Comparison of ENCODE assay signal across 25 cellular contexts in genomic region chr6:167420177-167420576, GRCh38.
DNase-seq lines count a peak whose midpoint lies in the region; ATAC-seq, FAIRE-seq and TF ChIP-seq lines count a peak whose summit lies in the region.
"Had no signal": no experiment of that assay in that cellular context is flagged by ENCODE, and none has a peak within 500 bp of the region (broad histone marks: within the 10 kb centered on the region; RNA-seq: fewer than 3 reads in every experiment).

No MANE protein-coding gene starts in this region.

- CTCF ChIA-PET in WTC11 (lab: Charles Lee) = interaction anchor here (1.0 to 1.2 kb wide), 2 partner anchors 12 to 44 kb away, joined by 3 read pairs; no protein-coding TSS in a partner anchor

- TF ChIP-seq CTCF in WTC11 (IDR thresholded peaks at IDR 0.05) = no peak
- no peak for TF ChIP-seq CTCF in nephron (IDR thresholded peaks at IDR 0.05; ENCODE audit: unreplicated experiment in 3 of 3)

- H3K27ac ChIP-seq in small intestine (ENCODE audit: low read depth in 1 of 2, low read length in 1 of 2) = peak overlapping the region; percentile 73 to 95
- H3K27ac ChIP-seq: BLaER1, SJSA1 had no signal

- peaks cover 4% of the 10 kb centered on the region; the same call in 1 of the 2 replicates for H3K36me3 Mint-ChIP-seq in WTC11
- H3K36me3 Mint-ChIP-seq in nephron (ENCODE audit: low read depth) = no peaks in the 10 kb centered on the region
- H3K36me3 Mint-ChIP-seq: CD4-positive, CD25-positive, alpha-beta regulatory T cell had no signal

- no peak overlapping the region for H3K4me3 ChIP-seq in H7 (ENCODE audit: insufficient read depth, low read depth, low read length)
- no peak overlapping the region for H3K4me3 ChIP-seq in small intestine (ENCODE audit: low read depth in 1 of 2, low read length in 2 of 2)
- H3K4me3 ChIP-seq: BLaER1, K562, SJSA1 had no signal

- peak; percentile 78 for ATAC-seq in WTC11
- ATAC-seq in GM21529 (IDR thresholded peaks at IDR 0.05; ENCODE audit: unreplicated experiment) = no peak
- ATAC-seq: HCT116, K562, Right ventricle myocardium inferior had no signal

- no peaks in the 10 kb centered on the region for H3K4me1 ChIP-seq in small intestine (ENCODE audit: control insufficient read depth in 2 of 2, insufficient read depth in 1 of 2, low read depth in 1 of 2, low read length in 1 of 2)
- H3K4me1 ChIP-seq: BLaER1, SJSA1 had no signal

- DNase-seq in H7 = peak; percentile 65
- DNase-seq in WTC11 (ENCODE audit: low spot score) = no peak
- DNase-seq in small intestine = no peak
- no peak for DNase-seq in NCI-H446 (lab: John Stamatoyannopoulos, UW)
- no peak for DNase-seq in SKM-1 treated with dmso at 0.1 percent for 144 hours (lab: John Stamatoyannopoulos, UW; ENCODE audit: unreplicated experiment)
- DNase-seq: CD4-positive, CD25-positive, alpha-beta regulatory T cell; DMS53; GOT3; Kasumi-1; NCI-H1105; NCI-H1436 treated with DMSO at 0.1 percent for 48 hours; NCI-H1930; NCI-H2107; NCI-H524 treated with DMSO at 0.1 percent for 48 hours; NCI-H774 had no signal

- H3K4me3 Mint-ChIP-seq in WTC11 = no peak overlapping the region
- H3K4me3 Mint-ChIP-seq in nephron = no peak overlapping the region
- H3K4me3 Mint-ChIP-seq: CD4-positive, CD25-positive, alpha-beta regulatory T cell had no signal

- H3K36me3 ChIP-seq in H7 (replicated peaks; ENCODE audit: control insufficient read depth, insufficient read depth, low read length) (no peaks in the 10 kb centered on the region), small intestine (ENCODE audit: control insufficient read depth in 2 of 2, insufficient read depth in 2 of 2, low read length in 2 of 2) (no peaks in the 10 kb centered on the region)
- H3K36me3 ChIP-seq: BLaER1, SJSA1 had no signal

- H3K9me3 ChIP-seq in small intestine (ENCODE audit: control insufficient read depth, low read depth) = no peaks in the 10 kb centered on the region
- H3K9me3 ChIP-seq: SJSA1 had no signal

- no peaks in the 10 kb centered on the region; the same call in 1 of the 2 replicates for H3K27me3 Mint-ChIP-seq in WTC11 (ENCODE audit: low read depth)
- H3K27me3 Mint-ChIP-seq in nephron (ENCODE audit: low read depth) = no peaks in the 10 kb centered on the region
- H3K27me3 Mint-ChIP-seq: CD4-positive, CD25-positive, alpha-beta regulatory T cell had no signal

- no peak overlapping the region for H3K27ac Mint-ChIP-seq in WTC11
- H3K27ac Mint-ChIP-seq in nephron = peak overlapping the region in 2 of 3 experiments; percentile 8 to 12
- H3K27ac Mint-ChIP-seq: CD4-positive, CD25-positive, alpha-beta regulatory T cell had no signal

- H3K4me1 Mint-ChIP-seq in WTC11 = peaks cover 24% of the 10 kb centered on the region
- no peaks in the 10 kb centered on the region for H3K4me1 Mint-ChIP-seq in nephron
- H3K4me1 Mint-ChIP-seq: CD4-positive, CD25-positive, alpha-beta regulatory T cell had no signal

- POLR2A ChIA-PET in WTC11 (lab: Charles Lee) = no interaction called here

- H3K27me3 ChIP-seq in H7 (ENCODE audit: control insufficient read depth, insufficient read depth, low read length) (no peaks in the 10 kb centered on the region), small intestine (ENCODE audit: control insufficient read depth in 2 of 2, insufficient read depth in 2 of 2, low read length in 2 of 2) (no peaks in the 10 kb centered on the region)
- H3K27me3 ChIP-seq: BLaER1, SJSA1 had no signal

- no peak for FAIRE-seq in small intestine (lab: Jason Lieb, UNC)
- FAIRE-seq: A204.1, D721Med, GM18507 had no signal

- WGBS in small intestine, 3 donors = 69 to 80% (median 74%) methylated on average over 12 of the region's 12 CpGs

- H3K9me3 Mint-ChIP-seq in WTC11 = no peaks in the 10 kb centered on the region
- peaks cover 3% of the 10 kb centered on the region for H3K9me3 Mint-ChIP-seq in nephron

TF ChIP-seq in WTC11, 78 proteins besides CTCF, POLR2A, EP300 and RAD21 (continues in another document):
- TF ChIP-seq MXD4 (CRISPR knock-in tag; IDR thresholded peaks at IDR 0.05; ENCODE audit: borderline replicate concordance) (no peak), KAT7 (CRISPR knock-in tag; IDR thresholded peaks at IDR 0.05; ENCODE audit: borderline replicate concordance) (no peak), ZNF416 (CRISPR knock-in tag; IDR thresholded peaks at IDR 0.05) (no peak), ZNF219 (CRISPR knock-in tag; IDR thresholded peaks at IDR 0.05; ENCODE audit: borderline replicate concordance) (no peak), JUN (CRISPR knock-in tag; IDR thresholded peaks at IDR 0.05) (no peak), ARID4B (CRISPR knock-in tag; IDR thresholded peaks at IDR 0.05; ENCODE audit: borderline replicate concordance) (no peak), AFF4 (CRISPR knock-in tag; IDR thresholded peaks at IDR 0.05; ENCODE audit: borderline replicate concordance) (no peak)
